In genomic region chr12:57752668-57753000, GRCh38 we compare ENCODE assay signal across 8 cellular contexts. TPM values are rescaled to one million over a fixed set of nuclear protein-coding genes. Genes with fewer than 3 reads are reported as not detected.
DNase-seq lines count a peak whose midpoint lies in the region; ATAC-seq and TF ChIP-seq lines count a peak whose summit lies in the region.

No MANE protein-coding gene starts in this region.

- H3K27ac ChIP-seq in layer of hippocampus (ENCODE audit: low read depth, low read length) (peak overlapping the region; percentile 86), suprapubic skin (no peak overlapping the region)

- peak overlapping the region; percentile 99 for H3K27ac Mint-ChIP-seq in activated CD4-positive, alpha-beta T cell treated with anti-CD3 and anti-CD28 coated beads for 36 hours
- peak overlapping the region; percentile 96 for H3K27ac Mint-ChIP-seq in activated naive CD8-positive, alpha-beta T cell treated with anti-CD3 and anti-CD28 coated beads, Interleukin-2, amount 50 U/mL, for 24 hours

- intact Hi-C loops in activated CD4-positive, alpha-beta T cell treated with anti-CD3 and anti-CD28 coated beads for 36 hours (cut with DNase I, micrococcal nuclease) = loop anchor here (1.0 to 10.0 kb wide), 9 partner anchors 8 to 1825 kb away; partner anchors contain the start of genes EEF1AKMT3 (in 2 of the 2), MBD6 (in 2 of the 2), METTL1 (in 2 of the 2) and BAZ2A (in 1 of the 2)

- no peak for TF ChIP-seq CTCF in suprapubic skin (IDR thresholded peaks at IDR 0.05)

- H3K9me3 Mint-ChIP-seq in activated CD4-positive, alpha-beta T cell treated with anti-CD3 and anti-CD28 coated beads for 36 hours (ENCODE audit: low read depth) = no peaks in the 10 kb centered on the region
- H3K9me3 Mint-ChIP-seq in activated naive CD8-positive, alpha-beta T cell treated with anti-CD3 and anti-CD28 coated beads, Interleukin-2, amount 50 U/mL, for 24 hours = no peaks in the 10 kb centered on the region

- H3K27me3 Mint-ChIP-seq in activated CD4-positive, alpha-beta T cell treated with anti-CD3 and anti-CD28 coated beads for 36 hours = no peaks in the 10 kb centered on the region
- peaks cover 3% of the 10 kb centered on the region for H3K27me3 Mint-ChIP-seq in activated naive CD8-positive, alpha-beta T cell treated with anti-CD3 and anti-CD28 coated beads, Interleukin-2, amount 50 U/mL, for 24 hours

- H3K27me3 ChIP-seq in layer of hippocampus (ENCODE audit: control insufficient read depth, insufficient read depth, low read length) = no peaks in the 10 kb centered on the region
- H3K27me3 ChIP-seq in suprapubic skin = no peaks in the 10 kb centered on the region

- POLR2A ChIA-PET in activated CD4-positive, alpha-beta T cell treated with anti-CD3 and anti-CD28 coated beads for 36 hours (lab: Charles Lee) = interaction anchor here (1.2 kb wide), 1 partner anchor 20 kb away, joined by 3 read pairs; the partner anchor contains the start of genes EEF1AKMT3 and METTL1

- H3K4me3 ChIP-seq in suprapubic skin = peak overlapping the region; percentile 71

- H3K4me1 ChIP-seq in suprapubic skin = peaks cover 52% of the 10 kb centered on the region

- no peak for TF ChIP-seq POLR2A in suprapubic skin (IDR thresholded peaks at IDR 0.05)

- H3K4me1 Mint-ChIP-seq in activated CD4-positive, alpha-beta T cell treated with anti-CD3 and anti-CD28 coated beads for 36 hours = peaks cover 57% of the 10 kb centered on the region
- peaks cover 66% of the 10 kb centered on the region for H3K4me1 Mint-ChIP-seq in activated naive CD8-positive, alpha-beta T cell treated with anti-CD3 and anti-CD28 coated beads, Interleukin-2, amount 50 U/mL, for 24 hours

- TF ChIP-seq EP300 in suprapubic skin (IDR thresholded peaks at IDR 0.05) = no peak

- CTCF ChIA-PET in activated CD4-positive, alpha-beta T cell treated with anti-CD3 and anti-CD28 coated beads for 36 hours (lab: Charles Lee) = interaction anchor here (0.6 to 0.7 kb wide), 2 partner anchors 11 to 277 kb away, joined by 3 read pairs; no protein-coding TSS in a partner anchor

- no peak for ATAC-seq in activated CD4-positive, alpha-beta T cell treated with anti-CD3 and anti-CD28 coated beads for 36 hours
- ATAC-seq in activated naive CD8-positive, alpha-beta T cell treated with anti-CD3 and anti-CD28 coated beads, Interleukin-2, amount 50 U/mL, for 24 hours = no peak
- no peak for ATAC-seq in HG03460 (IDR thresholded peaks at IDR 0.05; ENCODE audit: unreplicated experiment)

- no peaks in the 10 kb centered on the region for H3K9me3 ChIP-seq in suprapubic skin

- peak overlapping the region; percentile 100 for H3K4me3 Mint-ChIP-seq in activated CD4-positive, alpha-beta T cell treated with anti-CD3 and anti-CD28 coated beads for 36 hours
- peak overlapping the region; percentile 96 for H3K4me3 Mint-ChIP-seq in activated naive CD8-positive, alpha-beta T cell treated with anti-CD3 and anti-CD28 coated beads, Interleukin-2, amount 50 U/mL, for 24 hours

- H3K36me3 Mint-ChIP-seq in activated CD4-positive, alpha-beta T cell treated with anti-CD3 and anti-CD28 coated beads for 36 hours (ENCODE audit: low read depth) = peaks cover 43% of the 10 kb centered on the region
- peaks cover 36% of the 10 kb centered on the region for H3K36me3 Mint-ChIP-seq in activated naive CD8-positive, alpha-beta T cell treated with anti-CD3 and anti-CD28 coated beads, Interleukin-2, amount 50 U/mL, for 24 hours (ENCODE audit: low read depth)

- no peak for DNase-seq in activated CD4-positive, alpha-beta T cell treated with anti-CD3 and anti-CD28 coated beads for 36 hours
- DNase-seq in activated CD4-positive, alpha-beta T cell treated with anti-CD3 and anti-CD28 coated beads for 1 hour = no peak
- no peak for DNase-seq in activated naive CD8-positive, alpha-beta T cell treated with anti-CD3 and anti-CD28 coated beads, Interleukin-2, amount 50 U/mL, for 24 hours
- DNase-seq in suprapubic skin (ENCODE audit: low spot score in 2 of 2) (no peak), NCI-H82 (lab: John Stamatoyannopoulos, UW) (no peak), putamen (ENCODE audit: low spot score) (no peak)

- 5% methylated on average over 5 of the region's 5 CpGs for WGBS in suprapubic skin

- peaks cover 20% of the 10 kb centered on the region for H3K36me3 ChIP-seq in suprapubic skin

RNA-seq across cellular contexts. Expression of gene CDK4, which starts 0.5 kb away (rescaled TPM):
- total RNA-seq in activated CD4-positive, alpha-beta T cell treated with anti-CD3 and anti-CD28 coated beads for 36 hours = 100 to 1,000 TPM; 132 to 208 TPM
- total RNA-seq in suprapubic skin = 10 to 100 TPM; 35.7 to 82.3 (median 47.0) TPM

RNA-seq across cellular contexts. Expression of gene MARCHF9, which starts 2.3 kb away (rescaled TPM):
- total RNA-seq in activated CD4-positive, alpha-beta T cell treated with anti-CD3 and anti-CD28 coated beads for 36 hours = 10 to 100 TPM; 20.9 to 22.5 TPM
- 10 to 100 TPM; 10.2 to 26.6 (median 13.1) TPM for total RNA-seq in suprapubic skin

RNA-seq across cellular contexts. Expression of gene TSPAN31, which starts 7.8 kb away (rescaled TPM):
- 10 to 100 TPM; 13.6 to 15.9 TPM for total RNA-seq in activated CD4-positive, alpha-beta T cell treated with anti-CD3 and anti-CD28 coated beads for 36 hours
- 10 to 100 TPM; 29.8 to 54.7 (median 36.8) TPM for total RNA-seq in suprapubic skin

RNA-seq across cellular contexts. Expression of gene AGAP2, which starts 14.1 kb away (rescaled TPM):
- 10 to 100 TPM; 28.0 to 46.9 TPM for total RNA-seq in activated CD4-positive, alpha-beta T cell treated with anti-CD3 and anti-CD28 coated beads for 36 hours
- 1 to 10 TPM in 3 of 4 donors, under 1 TPM in 1; 0.45 to 1.4 (median 1.3) TPM for total RNA-seq in suprapubic skin

RNA-seq across cellular contexts. Expression of gene CYP27B1, which starts 14.2 kb away (rescaled TPM):
- total RNA-seq in activated CD4-positive, alpha-beta T cell treated with anti-CD3 and anti-CD28 coated beads for 36 hours = 1 to 10 TPM; 6.6 to 6.8 TPM
- 1 to 10 TPM; 1.2 to 4.1 (median 2.0) TPM for total RNA-seq in suprapubic skin
